In the genomic region with DNA sequence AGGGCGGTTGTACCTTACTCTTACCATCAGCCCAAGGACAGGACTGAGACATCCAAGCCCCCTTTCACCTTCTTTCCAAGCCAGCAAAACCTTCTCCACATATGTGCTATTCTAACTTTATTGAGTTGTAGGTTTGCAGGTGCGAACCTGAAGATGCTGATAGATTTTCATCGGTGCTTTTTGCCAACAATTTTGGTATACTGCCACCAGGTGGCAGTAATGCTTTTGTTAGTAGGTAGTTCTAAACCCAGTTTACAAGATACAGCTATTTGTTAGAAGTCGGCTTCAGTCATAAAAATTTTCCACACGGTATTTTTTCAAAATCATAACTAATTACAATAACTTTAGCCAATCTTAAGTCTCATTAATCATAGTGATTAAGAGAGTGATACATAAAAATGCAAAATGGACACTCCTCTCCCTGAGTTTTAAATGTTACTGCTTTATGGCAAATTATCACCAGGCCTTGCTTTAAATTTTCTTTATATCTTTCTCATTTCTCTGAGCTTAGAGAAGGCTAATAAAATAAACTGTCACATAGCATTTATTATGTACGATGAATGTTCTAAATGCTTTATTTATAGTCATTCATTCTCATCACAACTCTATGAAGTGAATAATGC, we compare ENCODE assay signal across 7 cellular contexts. TPM values are rescaled to one million over a fixed set of nuclear protein-coding genes. Genes with fewer than 3 reads are reported as not detected.
DNase-seq lines count a peak whose midpoint lies in the region; ATAC-seq and TF ChIP-seq lines count a peak whose summit lies in the region.

No MANE protein-coding gene starts in this region.

- peaks cover 69% of the 10 kb centered on the region for H3K27me3 Mint-ChIP-seq in mesothelial cell of epicardium (ENCODE audit: low read depth)

- H3K9me3 Mint-ChIP-seq in mesothelial cell of epicardium = peaks cover 4% of the 10 kb centered on the region

- H3K27ac ChIP-seq in DND-41 (ENCODE audit: low read length) (no peak overlapping the region), Peyer's patch (no peak overlapping the region)

- no peak overlapping the region for H3K4me2 ChIP-seq in DND-41 (ENCODE audit: insufficient read depth, low read length)

- H3K4me1 ChIP-seq in DND-41 (ENCODE audit: insufficient read depth, low read length) = no peaks in the 10 kb centered on the region
- H3K4me1 ChIP-seq in Peyer's patch = no peaks in the 10 kb centered on the region

- ATAC-seq in DND-41 (ENCODE audit: insufficient read depth, low read depth) (no peak), HG03095 (IDR thresholded peaks at IDR 0.05; ENCODE audit: unreplicated experiment) (no peak)

- no peaks in the 10 kb centered on the region for H3K79me2 ChIP-seq in DND-41 (ENCODE audit: insufficient read depth, low read length)

- H3K27me3 ChIP-seq in DND-41 (ENCODE audit: insufficient read depth, low read length, poor library complexity) (no peaks in the 10 kb centered on the region), Peyer's patch (no peaks in the 10 kb centered on the region)

- H3K27ac Mint-ChIP-seq in mesothelial cell of epicardium = no peak overlapping the region

- H3K4me3 Mint-ChIP-seq in mesothelial cell of epicardium = no peak overlapping the region

- peaks cover 3% of the 10 kb centered on the region; the same call in 1 of the 2 replicates for H4K20me1 ChIP-seq in DND-41 (ENCODE audit: insufficient read depth, low read length)

- H3K9me3 ChIP-seq in DND-41 (ENCODE audit: insufficient read depth, low read length, severe bottlenecking) = no peaks in the 10 kb centered on the region
- H3K9me3 ChIP-seq in Peyer's patch = no peaks in the 10 kb centered on the region

- TF ChIP-seq POLR2A in Peyer's patch (IDR thresholded peaks at IDR 0.05) = no peak

- no peaks in the 10 kb centered on the region for H3K36me3 ChIP-seq in DND-41 (ENCODE audit: insufficient read depth, low read length)
- H3K36me3 ChIP-seq in Peyer's patch = no peaks in the 10 kb centered on the region

- DNase-seq in DND-41 (peak; percentile 35), HFF-Myc (ENCODE audit: extremely low read depth, low read depth) (no peak), Peyer's patch (peak in 2 of 3 donors; percentile 19 to 74), mesothelial cell of epicardium (ENCODE audit: low spot score in 2 of 2, unreplicated experiment in 2 of 2) (no peak)
- DNase-seq in central memory CD4-positive, alpha-beta T cell = peak; percentile 34
- DNase-seq in activated CD4-positive, CD25-positive, alpha-beta regulatory T cell treated with anti-CD3 and anti-CD28 coated beads, Interleukin-2, amount 50 U/mL, for 72 hours = no peak

- TF ChIP-seq CTCF in DND-41 (IDR thresholded peaks at IDR 0.05; ENCODE audit: borderline replicate concordance, extremely low read depth, low read length, poor library complexity, severe bottlenecking) (peak; percentile 74), HFF-Myc (IDR thresholded peaks at IDR 0.05; ENCODE audit: low read depth, low read length, missing control alignments) (peak; percentile 68), Peyer's patch (IDR thresholded peaks at IDR 0.05) (peak in 5 of 6 experiments; percentile 71 to 80 (median 76)), mesothelial cell of epicardium (IDR thresholded peaks at IDR 0.05; ENCODE audit: unreplicated experiment) (peak; percentile 76)

- no peak overlapping the region for H3K9ac ChIP-seq in DND-41 (ENCODE audit: low read depth, low read length)

- H3K36me3 Mint-ChIP-seq in mesothelial cell of epicardium = no peaks in the 10 kb centered on the region

- H3K4me3 ChIP-seq in DND-41 (ENCODE audit: low read depth in 1 of 2, low read length in 2 of 2) = no peak overlapping the region
- H3K4me3 ChIP-seq in HFF-Myc (replicated peaks; ENCODE audit: low read depth, low read length) = no peak overlapping the region
- no peak overlapping the region for H3K4me3 ChIP-seq in Peyer's patch

- H3K4me1 Mint-ChIP-seq in mesothelial cell of epicardium = peaks cover 7% of the 10 kb centered on the region

- no peak overlapping the region for H2AFZ ChIP-seq in DND-41 (ENCODE audit: low read depth, low read length)

RNA-seq across cellular contexts. Expression of gene TBC1D21, which starts 0.6 kb away (rescaled TPM):
- total RNA-seq in Peyer's patch = not detected
- total RNA-seq in mesothelial cell of epicardium = not detected in 3 replicates

RNA-seq across cellular contexts. Expression of gene LOXL1, which starts 52.3 kb away (rescaled TPM):
- total RNA-seq in Peyer's patch (1 to 10 TPM; 1.8 to 8.3 (median 5.4) TPM), mesothelial cell of epicardium (62.9 to 69.0 TPM (median 68.6 TPM) in 3 replicates)

Comparison
In these comparisons a context has a peak if more than half of its experiments do, and no peak if none do; other contexts are left out.
1. DNase-seq: peak in DND-41 (single experiment), Peyer's patch (2 of 3) and central memory CD4-positive, alpha-beta T cell (single experiment); none in HFF-Myc (single experiment), mesothelial cell of epicardium (0 of 2) and activated CD4-positive, CD25-positive, alpha-beta regulatory T cell treated with anti-CD3 and anti-CD28 coated beads, Interleukin-2, amount 50 U/mL, for 72 hours (single experiment).
2. Peak in every context shown above with its lines, with median percentiles within 50 percentile points of each other: CTCF ChIP-seq.